ENCODE assay signal across 14 cellular contexts in the genomic region with DNA sequence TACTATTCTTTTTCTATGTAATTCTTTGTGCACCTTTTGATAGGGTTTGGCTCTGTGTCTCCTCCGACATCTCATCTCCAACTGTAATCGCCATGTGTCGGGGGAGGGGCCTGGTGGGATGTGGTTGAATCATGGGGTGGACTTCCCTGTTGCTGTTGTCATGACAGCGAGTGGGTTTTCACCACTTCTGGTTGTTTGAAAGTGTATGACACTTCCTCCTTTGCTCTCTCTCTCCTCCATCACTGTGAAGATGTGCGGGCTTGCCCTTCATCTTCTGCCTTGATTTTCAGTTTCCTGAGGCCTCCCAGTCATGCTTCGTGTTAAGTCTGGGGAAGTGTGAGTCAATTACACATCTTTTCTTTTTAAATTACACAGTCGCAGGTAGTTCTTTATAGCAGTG.
A peak's percentile ranks its signal among the peaks of the same experiment; 100 is the strongest.
DNase-seq lines count a peak whose midpoint lies in the region; ATAC-seq lines count a peak whose summit lies in the region.
"Had no signal": no experiment of that assay in that cellular context is flagged by ENCODE, and none has a peak within 500 bp of the region (broad histone marks: within the 10 kb centered on the region; RNA-seq: fewer than 3 reads in every experiment).

No MANE protein-coding gene starts in this region.

- peak overlapping the region; percentile 14 to 69 (median 57) for H3K4me3 Mint-ChIP-seq in CD8-positive, alpha-beta memory T cell
- no peak overlapping the region for H3K4me3 Mint-ChIP-seq in activated T-cell treated with anti-CD3 and anti-CD28 coated beads, Interleukin-2, amount 50 U/mL, for 24 hours
- peak overlapping the region in 2 of 10 donors; percentile 7 to 62 for H3K4me3 Mint-ChIP-seq in naive thymus-derived CD4-positive, alpha-beta T cell
- H3K4me3 Mint-ChIP-seq: memory B cell had no signal

- no peaks in the 10 kb centered on the region for H3K9me3 ChIP-seq in CD8-positive, alpha-beta memory T cell (ENCODE audit: low read length)
- no peaks in the 10 kb centered on the region for H3K9me3 ChIP-seq in naive thymus-derived CD4-positive, alpha-beta T cell (ENCODE audit: control insufficient read depth in 2 of 3, low read length in 3 of 3)
- H3K9me3 ChIP-seq: Peyer's patch had no signal

- no peak overlapping the region for H3K27ac ChIP-seq in CD8-positive, alpha-beta memory T cell (ENCODE audit: low read depth, low read length)
- H3K27ac ChIP-seq in naive thymus-derived CD4-positive, alpha-beta T cell (ENCODE audit: low read depth, low read length) = no peak overlapping the region
- H3K27ac ChIP-seq: Peyer's patch had no signal

- H3K4me3 ChIP-seq in CD8-positive, alpha-beta memory T cell (ENCODE audit: low read length) = no peak overlapping the region
- H3K4me3 ChIP-seq in naive thymus-derived CD4-positive, alpha-beta T cell (ENCODE audit: low read length) = no peak overlapping the region
- H3K4me3 ChIP-seq: Peyer's patch had no signal

- peak overlapping the region in 7 of 8 donors; percentile 24 to 82 (median 63) for H3K27ac Mint-ChIP-seq in CD8-positive, alpha-beta memory T cell
- no peak overlapping the region for H3K27ac Mint-ChIP-seq in activated T-cell treated with anti-CD3 and anti-CD28 coated beads, Interleukin-2, amount 50 U/mL, for 24 hours
- H3K27ac Mint-ChIP-seq in naive thymus-derived CD4-positive, alpha-beta T cell = peak overlapping the region in 2 of 9 donors; percentile 37 to 46
- H3K27ac Mint-ChIP-seq: memory B cell had no signal

- H3K36me3 Mint-ChIP-seq in CD8-positive, alpha-beta memory T cell = peaks cover 0 to 15% (median 1%) of the 10 kb centered on the region in 3 donors
- H3K36me3 Mint-ChIP-seq in activated T-cell treated with anti-CD3 and anti-CD28 coated beads, Interleukin-2, amount 50 U/mL, for 24 hours (ENCODE audit: low read depth) = no peaks in the 10 kb centered on the region
- H3K36me3 Mint-ChIP-seq in naive thymus-derived CD4-positive, alpha-beta T cell = no peaks in the 10 kb centered on the region
- H3K36me3 Mint-ChIP-seq: memory B cell had no signal

- H3K9me3 Mint-ChIP-seq in CD8-positive, alpha-beta memory T cell = peaks cover 0 to 8% (median 6%) of the 10 kb centered on the region in 5 donors
- peaks cover 11% of the 10 kb centered on the region for H3K9me3 Mint-ChIP-seq in activated T-cell treated with anti-CD3 and anti-CD28 coated beads, Interleukin-2, amount 50 U/mL, for 24 hours
- peaks cover under 1 to 15% (median 5%) of the 10 kb centered on the region in 11 donors for H3K9me3 Mint-ChIP-seq in naive thymus-derived CD4-positive, alpha-beta T cell

- CTCF ChIA-PET in CD8-positive, alpha-beta memory T cell (lab: Charles Lee) = no interaction called here
- CTCF ChIA-PET in naive thymus-derived CD4-positive, alpha-beta T cell (lab: Charles Lee) = no interaction called here

- peaks cover 0 to 4% of the 10 kb centered on the region in 2 donors for H3K27me3 Mint-ChIP-seq in CD8-positive, alpha-beta memory T cell
- no peaks in the 10 kb centered on the region for H3K27me3 Mint-ChIP-seq in activated T-cell treated with anti-CD3 and anti-CD28 coated beads, Interleukin-2, amount 50 U/mL, for 24 hours
- peaks cover 0 to 5% (median 0%) of the 10 kb centered on the region in 5 donors for H3K27me3 Mint-ChIP-seq in naive thymus-derived CD4-positive, alpha-beta T cell
- H3K27me3 Mint-ChIP-seq: memory B cell had no signal

- intact Hi-C loops in naive thymus-derived CD4-positive, alpha-beta T cell (cut with micrococcal nuclease) = no loop called here

- H3K36me3 ChIP-seq in CD8-positive, alpha-beta memory T cell (ENCODE audit: insufficient read depth, low read length) = no peaks in the 10 kb centered on the region
- no peaks in the 10 kb centered on the region for H3K36me3 ChIP-seq in naive thymus-derived CD4-positive, alpha-beta T cell (ENCODE audit: control insufficient read depth in 2 of 3, insufficient read depth in 3 of 3, low read length in 3 of 3)
- H3K36me3 ChIP-seq: Peyer's patch had no signal

- peaks cover 7 to 14% (median 9%) of the 10 kb centered on the region in 3 donors for H3K4me1 Mint-ChIP-seq in CD8-positive, alpha-beta memory T cell
- H3K4me1 Mint-ChIP-seq in activated T-cell treated with anti-CD3 and anti-CD28 coated beads, Interleukin-2, amount 50 U/mL, for 24 hours (ENCODE audit: low read depth) = peaks cover 11% of the 10 kb centered on the region
- peaks cover 0 to 9% (median 4%) of the 10 kb centered on the region in 7 donors for H3K4me1 Mint-ChIP-seq in naive thymus-derived CD4-positive, alpha-beta T cell
- H3K4me1 Mint-ChIP-seq: memory B cell had no signal

- ATAC-seq in naive thymus-derived CD4-positive, alpha-beta T cell = peak; percentile 68
- no peak for ATAC-seq in GM19351 (IDR thresholded peaks at IDR 0.05; ENCODE audit: unreplicated experiment)
- ATAC-seq in HG03045 (IDR thresholded peaks at IDR 0.05; ENCODE audit: unreplicated experiment) = no peak

- H3K4me1 ChIP-seq in CD8-positive, alpha-beta memory T cell (ENCODE audit: insufficient read depth, low read length) = no peaks in the 10 kb centered on the region
- no peaks in the 10 kb centered on the region for H3K4me1 ChIP-seq in naive thymus-derived CD4-positive, alpha-beta T cell (ENCODE audit: control insufficient read depth in 2 of 2, insufficient read depth in 2 of 2, low read length in 2 of 2)
- H3K4me1 ChIP-seq: Peyer's patch had no signal

- no peaks in the 10 kb centered on the region for H3K27me3 ChIP-seq in CD8-positive, alpha-beta memory T cell (ENCODE audit: insufficient read depth, low read length, poor library complexity, severe bottlenecking)
- H3K27me3 ChIP-seq in naive thymus-derived CD4-positive, alpha-beta T cell (ENCODE audit: control insufficient read depth in 2 of 2, insufficient read depth in 2 of 2, low read length in 2 of 2) = no peaks in the 10 kb centered on the region
- H3K27me3 ChIP-seq: Peyer's patch had no signal

- POLR2A ChIA-PET in CD8-positive, alpha-beta memory T cell (lab: Charles Lee) = no interaction called here
- POLR2A ChIA-PET in naive thymus-derived CD4-positive, alpha-beta T cell (lab: Charles Lee) = no interaction called here

- DNase-seq in CD8-positive, alpha-beta memory T cell = peak in 4 of 5 donors; percentile 27 to 72 (median 62)
- DNase-seq in OCI-M1 (lab: John Stamatoyannopoulos, UW) (peak; percentile 56), AML-193 (lab: John Stamatoyannopoulos, UW) (no peak)
- DNase-seq in activated T-cell treated with anti-CD3 and anti-CD28 coated beads, Interleukin-2, amount 50 U/mL, for 24 hours = peak; percentile 37
- peak in 5 of 9 donors; percentile 10 to 55 (median 22) for DNase-seq in naive thymus-derived CD4-positive, alpha-beta T cell
- DNase-seq in activated CD4-positive, CD25-positive, alpha-beta regulatory T cell (lab: John Stamatoyannopoulos, UW) = no peak
- DNase-seq: H7, NCI-H1092, NCI-H226, T1000 had no signal

Comparison
In these comparisons a context has a peak if more than half of its experiments do, and no peak if none do; other contexts are left out.
1. DNase-seq: peak in CD8-positive, alpha-beta memory T cell (4 of 5), OCI-M1 (single experiment), activated T-cell treated with anti-CD3 and anti-CD28 coated beads, Interleukin-2, amount 50 U/mL, for 24 hours (single experiment) and naive thymus-derived CD4-positive, alpha-beta T cell (5 of 9); none in AML-193 (0 of 2) and activated CD4-positive, CD25-positive, alpha-beta regulatory T cell (0 of 4).